8 cellular contexts compared by ENCODE assay signal in genomic region chr10:73910401-73910763, GRCh38. TPM values are rescaled to one million over a fixed set of nuclear protein-coding genes. Genes with fewer than 3 reads are reported as not detected.
DNase-seq lines count a peak whose midpoint lies in the region; ATAC-seq and TF ChIP-seq lines count a peak whose summit lies in the region.

No MANE protein-coding gene starts in this region.

- no peaks in the 10 kb centered on the region for H4K20me1 ChIP-seq in KMS-11 (ENCODE audit: insufficient read depth)

- H3K9ac ChIP-seq in KMS-11, result no peak overlapping the region

- DNase-seq in cardiac fibroblast (ENCODE audit: low read depth in 2 of 2) (no peak), myocyte (ENCODE audit: low read depth) (peak; percentile 64), COR-L47 (lab: John Stamatoyannopoulos, UW) (no peak), kidney glomerular epithelial cell (lab: John Stamatoyannopoulos, UW) (no peak), DMS79 treated with DMSO at 0.1 percent for 48 hours (lab: John Stamatoyannopoulos, UW) (no peak)

- H3K4me1 ChIP-seq in KMS-11 (ENCODE audit: low read depth, poor library complexity, severe bottlenecking), result no peaks in the 10 kb centered on the region

- no peak overlapping the region for H3K4me3 ChIP-seq in KMS-11 (IDR thresholded peaks at IDR 0.05; ENCODE audit: insufficient read depth, low read depth, low read length)
- peak overlapping the region; percentile 64 to 70 for H3K4me3 ChIP-seq in cardiac fibroblast (replicated peaks in 1 of 2; ENCODE audit: low read depth in 2 of 2, low read length in 2 of 2)

- TF ChIP-seq CTCF in GM12873 (IDR thresholded peaks at IDR 0.05; ENCODE audit: insufficient read depth, low read depth, low read length, missing control alignments), result peak; percentile 25
- no peak for TF ChIP-seq CTCF in KMS-11 (conservative IDR thresholded peaks at IDR 0.05; ENCODE audit: low read depth, low read length)
- TF ChIP-seq CTCF in cardiac fibroblast (IDR thresholded peaks at IDR 0.05; ENCODE audit: low read depth, low read length), result no peak

- 0 out of 2 replicates have a peak overlapping the region, but pooled peaks have one; percentile 19 for H3K4me2 ChIP-seq in KMS-11

- ATAC-seq in GM21529 (IDR thresholded peaks at IDR 0.05; ENCODE audit: unreplicated experiment), result no peak

- H3K36me3 ChIP-seq in KMS-11 (ENCODE audit: insufficient read depth), result no peaks in the 10 kb centered on the region

- H3K79me2 ChIP-seq in KMS-11 (ENCODE audit: insufficient read depth, low read depth), result no peaks in the 10 kb centered on the region

- no peak overlapping the region for H3K27ac ChIP-seq in KMS-11

- H2AFZ ChIP-seq in KMS-11 (ENCODE audit: low read depth), result no peak overlapping the region

- H3K27me3 ChIP-seq in KMS-11 (ENCODE audit: insufficient read depth, low read depth), result peaks cover 6% of the 10 kb centered on the region

RNA-seq across cellular contexts. Expression of gene PLAU, which starts 0.6 kb away (rescaled TPM):
- total RNA-seq in myocyte, result 154 and 166 TPM in 2 replicates
- 336 TPM for polyA plus RNA-seq in myocyte (2012)

RNA-seq across cellular contexts. Expression of gene CAMK2G, which starts 36.0 kb away (rescaled TPM):
- total RNA-seq in myocyte, result 32.4 and 32.8 TPM in 2 replicates
- 38.8 TPM for polyA plus RNA-seq in myocyte (2012)
